9 cellular contexts compared by ENCODE assay signal in the genomic region with DNA sequence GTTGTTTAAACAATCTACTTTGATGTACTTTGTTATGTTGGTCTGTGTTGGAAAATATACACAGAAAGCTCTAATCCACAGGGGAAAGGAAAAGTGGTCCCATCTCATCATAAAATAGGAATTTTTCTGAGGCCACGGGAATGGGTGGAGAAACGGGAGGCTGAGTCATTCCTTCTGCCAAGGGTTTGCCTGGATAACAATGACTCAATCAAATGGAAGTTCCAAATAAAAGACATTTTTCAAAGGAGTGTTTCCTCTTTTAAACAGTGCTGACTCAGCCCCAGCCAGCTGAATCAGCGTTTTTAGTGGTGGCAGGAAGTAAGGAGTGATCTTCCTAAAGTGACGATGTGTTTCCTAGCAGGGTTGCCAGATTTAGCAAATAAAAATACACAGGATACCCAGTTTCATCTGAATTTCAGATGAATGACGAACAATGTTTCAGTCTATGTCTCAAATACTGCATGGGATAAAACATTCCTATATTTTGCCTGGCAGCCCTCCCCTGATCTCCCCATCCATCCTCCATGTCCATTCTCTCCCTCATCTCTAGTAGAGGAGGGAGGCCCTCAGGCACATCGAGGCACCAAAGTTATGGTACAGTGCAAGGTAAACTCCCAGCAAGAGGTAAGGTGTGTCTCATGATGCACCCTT.
DNase-seq lines count a peak whose midpoint lies in the region; ATAC-seq and TF ChIP-seq lines count a peak whose summit lies in the region.
"Had no signal": no experiment of that assay in that cellular context is flagged by ENCODE, and none has a peak within 500 bp of the region (broad histone marks: within the 10 kb centered on the region; RNA-seq: fewer than 3 reads in every experiment).

No MANE protein-coding gene starts in this region.

- POLR2A ChIA-PET in RWPE1 (lab: Yijun Ruan, JAX; ENCODE audit: low non-redundant PET) = no interaction called here
- POLR2A ChIA-PET in WTC11 (lab: Charles Lee) = no interaction called here

- H3K9me3 Mint-ChIP-seq in WTC11 = no peaks in the 10 kb centered on the region

- CTCF ChIA-PET in RWPE1 (lab: Yijun Ruan, JAX) (interaction anchor here (0.5 to 0.6 kb wide), 2 partner anchors 64 to 80 kb away, joined by 3 to 4 read pairs; no protein-coding TSS in a partner anchor), WTC11 (lab: Charles Lee) (no interaction called here)

- in situ Hi-C loops in G401 (cut with HindIII; ENCODE audit: low sequenced_read_pairs) = no loop called here

- no peaks in the 10 kb centered on the region for H3K27me3 Mint-ChIP-seq in WTC11 (ENCODE audit: low read depth)

- no peak overlapping the region for H3K4me3 Mint-ChIP-seq in WTC11

- peaks cover 21% of the 10 kb centered on the region for H3K4me1 Mint-ChIP-seq in WTC11

- H3K36me3 Mint-ChIP-seq in WTC11 = no peaks in the 10 kb centered on the region

- H3K27ac ChIP-seq in RWPE1 (peak overlapping the region; percentile 76), epithelial cell of prostate (peak overlapping the region; percentile 62)
- H3K27ac ChIP-seq: neutrophil had no signal

- no peak overlapping the region for H3K27ac Mint-ChIP-seq in WTC11

- ATAC-seq in HG02798 (IDR thresholded peaks at IDR 0.05; ENCODE audit: poor library complexity, unreplicated experiment) = no peak
- ATAC-seq in WTC11 = no peak

- DNase-seq in GM04503 (ENCODE audit: low read depth) (peak; percentile 95), RWPE1 (ENCODE audit: low spot score) (peak; percentile 90), epithelial cell of prostate (ENCODE audit: low read depth, low spot score) (peak; percentile 72), myocyte (ENCODE audit: low read depth) (peak; percentile 91), G401 (ENCODE audit: low spot score) (no peak), WTC11 (ENCODE audit: low spot score) (no peak), NCI-H524 (lab: John Stamatoyannopoulos, UW) (no peak)

- no peak for TF ChIP-seq CTCF in RWPE1 (conservative IDR thresholded peaks at IDR 0.05; ENCODE audit: low read depth)
- no peak for TF ChIP-seq CTCF in WTC11 (IDR thresholded peaks at IDR 0.05)

TF ChIP-seq in WTC11, 78 proteins besides CTCF, POLR2A, EP300 and RAD21 (continues in another document):
- TF ChIP-seq SMAD3 (CRISPR knock-in tag; IDR thresholded peaks at IDR 0.05; ENCODE audit: borderline replicate concordance) = no peak
- TF ChIP-seq, protein P1, sequence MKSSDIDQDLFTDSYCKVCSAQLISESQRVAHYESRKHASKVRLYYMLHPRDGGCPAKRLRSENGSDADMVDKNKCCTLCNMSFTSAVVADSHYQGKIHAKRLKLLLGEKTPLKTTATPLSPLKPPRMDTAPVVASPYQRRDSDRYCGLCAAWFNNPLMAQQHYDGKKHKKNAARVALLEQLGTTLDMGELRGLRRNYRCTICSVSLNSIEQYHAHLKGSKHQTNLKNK (CRISPR knock-in tag; IDR thresholded peaks at IDR 0.05) = no peak
- TF ChIP-seq RELA (CRISPR knock-in tag; IDR thresholded peaks at IDR 0.05; ENCODE audit: borderline replicate concordance) = no peak
- no peak for TF ChIP-seq OVOL2 (CRISPR knock-in tag; IDR thresholded peaks at IDR 0.05; ENCODE audit: borderline replicate concordance)
- TF ChIP-seq NFYB (CRISPR knock-in tag; conservative IDR thresholded peaks at IDR 0.05; ENCODE audit: low read depth) = no peak
- no peak for TF ChIP-seq ZNF232 (CRISPR knock-in tag; IDR thresholded peaks at IDR 0.05)
- TF ChIP-seq MXD4 (CRISPR knock-in tag; IDR thresholded peaks at IDR 0.05; ENCODE audit: borderline replicate concordance) = no peak
- TF ChIP-seq GTF2I (CRISPR knock-in tag; conservative IDR thresholded peaks at IDR 0.05) = no peak
- TF ChIP-seq, protein P2, sequence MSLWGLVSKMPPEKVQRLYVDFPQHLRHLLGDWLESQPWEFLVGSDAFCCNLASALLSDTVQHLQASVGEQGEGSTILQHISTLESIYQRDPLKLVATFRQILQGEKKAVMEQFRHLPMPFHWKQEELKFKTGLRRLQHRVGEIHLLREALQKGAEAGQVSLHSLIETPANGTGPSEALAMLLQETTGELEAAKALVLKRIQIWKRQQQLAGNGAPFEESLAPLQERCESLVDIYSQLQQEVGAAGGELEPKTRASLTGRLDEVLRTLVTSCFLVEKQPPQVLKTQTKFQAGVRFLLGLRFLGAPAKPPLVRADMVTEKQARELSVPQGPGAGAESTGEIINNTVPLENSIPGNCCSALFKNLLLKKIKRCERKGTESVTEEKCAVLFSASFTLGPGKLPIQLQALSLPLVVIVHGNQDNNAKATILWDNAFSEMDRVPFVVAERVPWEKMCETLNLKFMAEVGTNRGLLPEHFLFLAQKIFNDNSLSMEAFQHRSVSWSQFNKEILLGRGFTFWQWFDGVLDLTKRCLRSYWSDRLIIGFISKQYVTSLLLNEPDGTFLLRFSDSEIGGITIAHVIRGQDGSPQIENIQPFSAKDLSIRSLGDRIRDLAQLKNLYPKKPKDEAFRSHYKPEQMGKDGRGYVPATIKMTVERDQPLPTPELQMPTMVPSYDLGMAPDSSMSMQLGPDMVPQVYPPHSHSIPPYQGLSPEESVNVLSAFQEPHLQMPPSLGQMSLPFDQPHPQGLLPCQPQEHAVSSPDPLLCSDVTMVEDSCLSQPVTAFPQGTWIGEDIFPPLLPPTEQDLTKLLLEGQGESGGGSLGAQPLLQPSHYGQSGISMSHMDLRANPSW (CRISPR knock-in tag; conservative IDR thresholded peaks at IDR 0.05; ENCODE audit: low read depth) = no peak
- TF ChIP-seq ZNF138 (CRISPR knock-in tag; conservative IDR thresholded peaks at IDR 0.05) = no peak
- TF ChIP-seq, protein P3, sequence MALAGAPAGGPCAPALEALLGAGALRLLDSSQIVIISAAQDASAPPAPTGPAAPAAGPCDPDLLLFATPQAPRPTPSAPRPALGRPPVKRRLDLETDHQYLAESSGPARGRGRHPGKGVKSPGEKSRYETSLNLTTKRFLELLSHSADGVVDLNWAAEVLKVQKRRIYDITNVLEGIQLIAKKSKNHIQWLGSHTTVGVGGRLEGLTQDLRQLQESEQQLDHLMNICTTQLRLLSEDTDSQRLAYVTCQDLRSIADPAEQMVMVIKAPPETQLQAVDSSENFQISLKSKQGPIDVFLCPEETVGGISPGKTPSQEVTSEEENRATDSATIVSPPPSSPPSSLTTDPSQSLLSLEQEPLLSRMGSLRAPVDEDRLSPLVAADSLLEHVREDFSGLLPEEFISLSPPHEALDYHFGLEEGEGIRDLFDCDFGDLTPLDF (CRISPR knock-in tag; IDR thresholded peaks at IDR 0.05) = no peak
- TF ChIP-seq, protein P4, sequence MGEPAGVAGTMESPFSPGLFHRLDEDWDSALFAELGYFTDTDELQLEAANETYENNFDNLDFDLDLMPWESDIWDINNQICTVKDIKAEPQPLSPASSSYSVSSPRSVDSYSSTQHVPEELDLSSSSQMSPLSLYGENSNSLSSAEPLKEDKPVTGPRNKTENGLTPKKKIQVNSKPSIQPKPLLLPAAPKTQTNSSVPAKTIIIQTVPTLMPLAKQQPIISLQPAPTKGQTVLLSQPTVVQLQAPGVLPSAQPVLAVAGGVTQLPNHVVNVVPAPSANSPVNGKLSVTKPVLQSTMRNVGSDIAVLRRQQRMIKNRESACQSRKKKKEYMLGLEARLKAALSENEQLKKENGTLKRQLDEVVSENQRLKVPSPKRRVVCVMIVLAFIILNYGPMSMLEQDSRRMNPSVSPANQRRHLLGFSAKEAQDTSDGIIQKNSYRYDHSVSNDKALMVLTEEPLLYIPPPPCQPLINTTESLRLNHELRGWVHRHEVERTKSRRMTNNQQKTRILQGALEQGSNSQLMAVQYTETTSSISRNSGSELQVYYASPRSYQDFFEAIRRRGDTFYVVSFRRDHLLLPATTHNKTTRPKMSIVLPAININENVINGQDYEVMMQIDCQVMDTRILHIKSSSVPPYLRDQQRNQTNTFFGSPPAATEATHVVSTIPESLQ (CRISPR knock-in tag; IDR thresholded peaks at IDR 0.05) = no peak
- TF ChIP-seq FOXK1 (CRISPR knock-in tag; IDR thresholded peaks at IDR 0.05) = no peak
- TF ChIP-seq, protein P5, sequence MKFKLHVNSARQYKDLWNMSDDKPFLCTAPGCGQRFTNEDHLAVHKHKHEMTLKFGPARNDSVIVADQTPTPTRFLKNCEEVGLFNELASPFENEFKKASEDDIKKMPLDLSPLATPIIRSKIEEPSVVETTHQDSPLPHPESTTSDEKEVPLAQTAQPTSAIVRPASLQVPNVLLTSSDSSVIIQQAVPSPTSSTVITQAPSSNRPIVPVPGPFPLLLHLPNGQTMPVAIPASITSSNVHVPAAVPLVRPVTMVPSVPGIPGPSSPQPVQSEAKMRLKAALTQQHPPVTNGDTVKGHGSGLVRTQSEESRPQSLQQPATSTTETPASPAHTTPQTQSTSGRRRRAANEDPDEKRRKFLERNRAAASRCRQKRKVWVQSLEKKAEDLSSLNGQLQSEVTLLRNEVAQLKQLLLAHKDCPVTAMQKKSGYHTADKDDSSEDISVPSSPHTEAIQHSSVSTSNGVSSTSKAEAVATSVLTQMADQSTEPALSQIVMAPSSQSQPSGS (CRISPR knock-in tag; IDR thresholded peaks at IDR 0.05; ENCODE audit: borderline replicate concordance, low read depth) = no peak
- TF ChIP-seq, protein P6, sequence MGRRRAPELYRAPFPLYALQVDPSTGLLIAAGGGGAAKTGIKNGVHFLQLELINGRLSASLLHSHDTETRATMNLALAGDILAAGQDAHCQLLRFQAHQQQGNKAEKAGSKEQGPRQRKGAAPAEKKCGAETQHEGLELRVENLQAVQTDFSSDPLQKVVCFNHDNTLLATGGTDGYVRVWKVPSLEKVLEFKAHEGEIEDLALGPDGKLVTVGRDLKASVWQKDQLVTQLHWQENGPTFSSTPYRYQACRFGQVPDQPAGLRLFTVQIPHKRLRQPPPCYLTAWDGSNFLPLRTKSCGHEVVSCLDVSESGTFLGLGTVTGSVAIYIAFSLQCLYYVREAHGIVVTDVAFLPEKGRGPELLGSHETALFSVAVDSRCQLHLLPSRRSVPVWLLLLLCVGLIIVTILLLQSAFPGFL (CRISPR knock-in tag; IDR thresholded peaks at IDR 0.05; ENCODE audit: borderline replicate concordance) = no peak
- TF ChIP-seq, protein P7, sequence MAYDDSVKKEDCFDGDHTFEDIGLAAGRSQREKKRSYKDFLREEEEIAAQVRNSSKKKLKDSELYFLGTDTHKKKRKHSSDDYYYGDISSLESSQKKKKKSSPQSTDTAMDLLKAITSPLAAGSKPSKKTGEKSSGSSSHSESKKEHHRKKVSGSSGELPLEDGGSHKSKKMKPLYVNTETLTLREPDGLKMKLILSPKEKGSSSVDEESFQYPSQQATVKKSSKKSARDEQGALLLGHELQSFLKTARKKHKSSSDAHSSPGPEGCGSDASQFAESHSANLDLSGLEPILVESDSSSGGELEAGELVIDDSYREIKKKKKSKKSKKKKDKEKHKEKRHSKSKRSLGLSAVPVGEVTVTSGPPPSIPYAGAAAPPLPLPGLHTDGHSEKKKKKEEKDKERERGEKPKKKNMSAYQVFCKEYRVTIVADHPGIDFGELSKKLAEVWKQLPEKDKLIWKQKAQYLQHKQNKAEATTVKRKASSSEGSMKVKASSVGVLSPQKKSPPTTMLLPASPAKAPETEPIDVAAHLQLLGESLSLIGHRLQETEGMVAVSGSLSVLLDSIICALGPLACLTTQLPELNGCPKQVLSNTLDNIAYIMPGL (CRISPR knock-in tag; IDR thresholded peaks at IDR 0.05) = no peak
- TF ChIP-seq ZNF219 (CRISPR knock-in tag; IDR thresholded peaks at IDR 0.05; ENCODE audit: borderline replicate concordance) = no peak

Comparison
In these comparisons a context has a peak if more than half of its experiments do, and no peak if none do; other contexts are left out.
1. DNase-seq: peak in GM04503 (single experiment), RWPE1 (single experiment), epithelial cell of prostate (single experiment) and myocyte (single experiment); none in G401 (single experiment), WTC11 (single experiment) and NCI-H524 (0 of 2).